11 cellular contexts compared by ENCODE assay signal in genomic region chr3:72999971-73000370, GRCh38. TPM values are rescaled to one million over a fixed set of nuclear protein-coding genes. Genes with fewer than 3 reads are reported as not detected.
DNase-seq lines count a peak whose midpoint lies in the region; ATAC-seq and TF ChIP-seq lines count a peak whose summit lies in the region.
"Had no signal": no experiment of that assay in that cellular context is flagged by ENCODE, and none has a peak within 500 bp of the region (broad histone marks: within the 10 kb centered on the region; RNA-seq: fewer than 3 reads in every experiment).

No MANE protein-coding gene starts in this region.

- no peaks in the 10 kb centered on the region for H3K9me3 ChIP-seq in MM.1S (replicated peaks; ENCODE audit: insufficient read depth, low read length)
- H3K9me3 ChIP-seq in neural cell (ENCODE audit: low read length), result no peaks in the 10 kb centered on the region
- H3K9me3 ChIP-seq: SJCRH30 had no signal

- DNase-seq in EL (peak; percentile 14), MM.1S (peak; percentile 22), DMS 273 (lab: John Stamatoyannopoulos, UW; ENCODE audit: unreplicated experiment) (no peak), iPS-NIHi11 (ENCODE audit: low spot score) (no peak)
- DNase-seq in central memory CD8-positive, alpha-beta T cell (ENCODE audit: low spot score in 2 of 2), result no peak
- DNase-seq: left colon, NCI-H1048, SJCRH30 had no signal

- H3F3A ChIP-seq in MM.1S (ENCODE audit: insufficient read depth, low read length) (peaks cover 15% of the 10 kb centered on the region), neural cell (ENCODE audit: insufficient read depth, low read length, poor library complexity, severe bottlenecking) (no peaks in the 10 kb centered on the region)

- peaks cover 80% of the 10 kb centered on the region for H3K79me2 ChIP-seq in MM.1S (ENCODE audit: low read length)
- peaks cover 76% of the 10 kb centered on the region for H3K79me2 ChIP-seq in neural cell (replicated peaks; ENCODE audit: insufficient read depth, low read length)

- peaks cover 3% of the 10 kb centered on the region; the same call in 1 of the 2 replicates for H3K36me3 ChIP-seq in MM.1S (replicated peaks; ENCODE audit: insufficient read depth, low read length)
- H3K36me3 ChIP-seq in neural cell (ENCODE audit: insufficient read depth, low read length), result peaks cover 4% of the 10 kb centered on the region

- H3K27ac Mint-ChIP-seq in central memory CD8-positive, alpha-beta T cell (ENCODE audit: low read depth), result peak overlapping the region; percentile 62

- no peak for ATAC-seq in central memory CD8-positive, alpha-beta T cell (replicated peaks; ENCODE audit: extremely low read depth, poor library complexity, severe bottlenecking)
- ATAC-seq in GM18867 (IDR thresholded peaks at IDR 0.05; ENCODE audit: unreplicated experiment) (no peak), HG03565 (IDR thresholded peaks at IDR 0.05; ENCODE audit: unreplicated experiment) (no peak)
- ATAC-seq: left colon had no signal

- H3K27ac ChIP-seq in MM.1S (ENCODE audit: low read length) (no peak overlapping the region), neural cell (ENCODE audit: low read length) (no peak overlapping the region)
- H3K27ac ChIP-seq: SJCRH30 had no signal

- TF ChIP-seq EP300 in neural cell (conservative IDR thresholded peaks at IDR 0.05; ENCODE audit: poor library complexity, severe bottlenecking), result no peak

- peaks cover 16% of the 10 kb centered on the region; the same call in 1 of the 2 replicates for H3K4me1 ChIP-seq in MM.1S (ENCODE audit: low read length)

- TF ChIP-seq CTCF in MM.1S (IDR thresholded peaks at IDR 0.05; ENCODE audit: low read length) (no peak), neural cell (IDR thresholded peaks at IDR 0.05; ENCODE audit: poor library complexity, severe bottlenecking) (no peak)

- H3K9me2 ChIP-seq in MM.1S (replicated peaks; ENCODE audit: insufficient read depth, low read length) (no peaks in the 10 kb centered on the region), neural cell (ENCODE audit: insufficient read depth, low read length) (no peaks in the 10 kb centered on the region)

- H3K4me3 ChIP-seq in MM.1S (ENCODE audit: low read length) (no peak overlapping the region), neural cell (ENCODE audit: low read length) (peak overlapping the region; percentile 88)

- H3K27me3 Mint-ChIP-seq in central memory CD8-positive, alpha-beta T cell, result no peaks in the 10 kb centered on the region

- no peak overlapping the region for H2AFZ ChIP-seq in MM.1S (ENCODE audit: low read length)
- no peak overlapping the region for H2AFZ ChIP-seq in neural cell (ENCODE audit: low read depth, low read length)

- peak overlapping the region; percentile 89 for H3K4me2 ChIP-seq in MM.1S (ENCODE audit: low read depth, low read length)
- peak overlapping the region; percentile 98 for H3K4me2 ChIP-seq in neural cell (ENCODE audit: low read length)

- H3K27me3 ChIP-seq in MM.1S (replicated peaks; ENCODE audit: insufficient read depth, low read length) (no peaks in the 10 kb centered on the region), neural cell (ENCODE audit: insufficient read depth, low read depth, low read length) (no peaks in the 10 kb centered on the region)
- H3K27me3 ChIP-seq: SJCRH30 had no signal

- H3K9ac ChIP-seq in MM.1S (ENCODE audit: low read length) (no peak overlapping the region), neural cell (ENCODE audit: low read length) (no peak overlapping the region)

- peaks cover 41% of the 10 kb centered on the region for H4K20me1 ChIP-seq in MM.1S (ENCODE audit: insufficient read depth, low read length)
- H4K20me1 ChIP-seq in neural cell (ENCODE audit: insufficient read depth), result peaks cover 10% of the 10 kb centered on the region

- no peak for TF ChIP-seq RAD21 in neural cell (conservative IDR thresholded peaks at IDR 0.05)

- peaks cover 65% of the 10 kb centered on the region for H3K4me1 Mint-ChIP-seq in central memory CD8-positive, alpha-beta T cell

- peaks cover 49% of the 10 kb centered on the region for H3K36me3 Mint-ChIP-seq in central memory CD8-positive, alpha-beta T cell (ENCODE audit: insufficient read depth)

- H3K9me3 Mint-ChIP-seq in central memory CD8-positive, alpha-beta T cell, result no peaks in the 10 kb centered on the region

- peak overlapping the region; percentile 66 for H3K4me3 Mint-ChIP-seq in central memory CD8-positive, alpha-beta T cell

TF ChIP-seq in neural cell, 6 proteins besides CTCF, POLR2A, EP300 and RAD21:
- TF ChIP-seq MXI1 (conservative IDR thresholded peaks at IDR 0.05; ENCODE audit: poor library complexity, severe bottlenecking) (no peak), EZH2 (IDR thresholded peaks at IDR 0.05; ENCODE audit: borderline replicate concordance, insufficient read depth, low read length, poor library complexity, severe bottlenecking) (no peak), REST (IDR thresholded peaks at IDR 0.05; ENCODE audit: borderline replicate concordance) (no peak)
TF ChIP-seq in neural cell: peak in this region for 0.

RNA-seq across cellular contexts. Expression of gene PPP4R2, which starts 3.4 kb away (rescaled TPM):
- polyA plus RNA-seq in neural cell, result 53.0 and 65.5 TPM in 2 replicates
- polyA minus RNA-seq in neural cell, result 131 and 136 TPM in 2 replicates

Comparison
In these comparisons a context has a peak if more than half of its experiments do, and no peak if none do; other contexts are left out.
1. DNase-seq: peak in EL (single experiment) and MM.1S (single experiment); none in central memory CD8-positive, alpha-beta T cell (0 of 2), DMS 273 (single experiment) and iPS-NIHi11 (single experiment).